ENCODE assay signal across 33 cellular contexts in genomic region chr10:102172288-102172687, GRCh38. TPM values are rescaled to one million over a fixed set of nuclear protein-coding genes. Genes with fewer than 3 reads are reported as not detected.
"Had no signal": no experiment of that assay in that cellular context is flagged by ENCODE, and none has a peak within 500 bp of the region (broad histone marks: within the 10 kb centered on the region; RNA-seq: fewer than 3 reads in every experiment).

No MANE protein-coding gene starts in this region.

- H2AFZ ChIP-seq: neural progenitor cell, parathyroid adenoma had no signal

- H3K36me3 Mint-ChIP-seq: naive thymus-derived CD8-positive, alpha-beta T cell; natural killer cell treated with Interleukin-12 subunit alpha and Interleukin-12 subunit beta and Interleukin-15 and Interleukin-18, amount 100 ng/mL, for 72 hours; neural progenitor cell; stimulated activated memory B cell treated with anti-CD40 and anti-IgM and Interleukin-4, amounts not matched to agents 10 μg/mL and 1 μg/mL and 100 μg/mL, for 72 hours; type B pancreatic cell had no signal

- H3K9me3 Mint-ChIP-seq: naive thymus-derived CD8-positive, alpha-beta T cell; natural killer cell treated with Interleukin-12 subunit alpha and Interleukin-12 subunit beta and Interleukin-15 and Interleukin-18, amount 100 ng/mL, for 72 hours; neural progenitor cell; stimulated activated memory B cell treated with anti-CD40 and anti-IgM and Interleukin-4, amounts not matched to agents 10 μg/mL and 1 μg/mL and 100 μg/mL, for 72 hours; stimulated activated naive CD8-positive, alpha-beta T cell treated with anti-CD3 and anti-CD28 coated beads, Interleukin-15, amount 100 ng/mL, for 72 hours; type B pancreatic cell had no signal

- H3K4me1 Mint-ChIP-seq: stimulated activated memory B cell treated with anti-CD40 and anti-IgM and Interleukin-4, amounts not matched to agents 10 μg/mL and 1 μg/mL and 100 μg/mL, for 72 hours had no signal

- H3K9me3 ChIP-seq: ovary, psoas muscle, spleen, suprapubic skin, testis, tibial artery, transverse colon, upper lobe of right lung, uterus had no signal

- H3K27me3 ChIP-seq: neural progenitor cell, ovary, testis, upper lobe of right lung, uterus had no signal

- H3K4me1 ChIP-seq: neural progenitor cell, testis, upper lobe of right lung, uterus had no signal

- ATAC-seq: naive thymus-derived CD8-positive, alpha-beta T cell; natural killer cell treated with Interleukin-12 subunit alpha and Interleukin-12 subunit beta and Interleukin-15 and Interleukin-18, amount 100 ng/mL, for 72 hours; right cardiac atrium; sciatic nerve; stimulated activated memory B cell treated with anti-CD40 and anti-IgM and Interleukin-4, amounts not matched to agents 10 μg/mL and 1 μg/mL and 100 μg/mL, for 72 hours; stimulated activated naive CD8-positive, alpha-beta T cell treated with anti-CD3 and anti-CD28 coated beads, Interleukin-15, amount 100 ng/mL, for 72 hours; stimulated activated naive CD8-positive, alpha-beta T cell treated with anti-CD3 and anti-CD28 coated beads, Interleukin-15, Interleukin-2, amounts not matched to agents 100 U/mL and 50 U/mL, for 24 hours; upper lobe of right lung had no signal

- H3K27ac Mint-ChIP-seq: naive thymus-derived CD8-positive, alpha-beta T cell; natural killer cell treated with Interleukin-12 subunit alpha and Interleukin-12 subunit beta and Interleukin-15 and Interleukin-18, amount 100 ng/mL, for 72 hours; neural progenitor cell; progenitor cell of endocrine pancreas; stimulated activated memory B cell treated with anti-CD40 and anti-IgM and Interleukin-4, amounts not matched to agents 10 μg/mL and 1 μg/mL and 100 μg/mL, for 72 hours; stimulated activated naive CD8-positive, alpha-beta T cell treated with anti-CD3 and anti-CD28 coated beads, Interleukin-15, amount 100 ng/mL, for 72 hours; type B pancreatic cell had no signal

- H3K4me3 Mint-ChIP-seq: naive thymus-derived CD8-positive, alpha-beta T cell; natural killer cell treated with Interleukin-12 subunit alpha and Interleukin-12 subunit beta and Interleukin-15 and Interleukin-18, amount 100 ng/mL, for 72 hours; stimulated activated memory B cell treated with anti-CD40 and anti-IgM and Interleukin-4, amounts not matched to agents 10 μg/mL and 1 μg/mL and 100 μg/mL, for 72 hours; stimulated activated naive CD8-positive, alpha-beta T cell treated with anti-CD3 and anti-CD28 coated beads, Interleukin-15, amount 100 ng/mL, for 72 hours; type B pancreatic cell had no signal

- H3K4me2 ChIP-seq: neural progenitor cell, smooth muscle cell had no signal

- H3K27me3 Mint-ChIP-seq: stimulated activated naive CD8-positive, alpha-beta T cell treated with anti-CD3 and anti-CD28 coated beads, Interleukin-15, amount 100 ng/mL, for 72 hours had no signal

- H3K27ac ChIP-seq: neural progenitor cell, ovary, parathyroid adenoma, psoas muscle, skin epidermis, spleen, suprapubic skin, testis, tibial artery, transverse colon, upper lobe of right lung, uterus had no signal

- H3K79me2 ChIP-seq: parathyroid adenoma had no signal

- H3K36me3 ChIP-seq: neural progenitor cell, ovary, spleen, suprapubic skin, tibial artery, transverse colon, upper lobe of right lung, uterus had no signal

- H3K9ac ChIP-seq: neural progenitor cell, parathyroid adenoma had no signal

- H3K4me3 ChIP-seq: neural progenitor cell, ovary, psoas muscle, skin epidermis, smooth muscle cell, spleen, suprapubic skin, testis, tibial artery, transverse colon, upper lobe of right lung, uterus had no signal

- DNase-seq: naive thymus-derived CD8-positive, alpha-beta T cell; occipital lobe; ovary; posterior cingulate gyrus; psoas muscle; right cardiac atrium; spleen; stimulated activated CD4-positive, alpha-beta T cell treated with anti-CD3 and anti-CD28 coated beads, Interleukin-12 subunit alpha, Interleukin-12 subunit beta, amount 100 ng/mL, for 4 hours; stimulated activated CD4-positive, alpha-beta T cell treated with anti-CD3 and anti-CD28 coated beads, Interleukin-1b, Interleukin-23, amount 100 ng/mL, for 48 hours; stimulated activated CD4-positive, alpha-beta T cell treated with anti-CD3 and anti-CD28 coated beads, Interleukin-4, amount 100 ng/mL, for 1 hour; stimulated activated CD4-positive, alpha-beta T cell treated with anti-CD3 and anti-CD28 coated beads, Interleukin-4, amount 100 ng/mL, for 4 hours; stimulated activated CD8-positive, alpha-beta memory T cell treated with anti-CD3 and anti-CD28 coated beads, Interleukin-4, amount 100 ng/mL, for 48 hours; stimulated activated naive CD4-positive, alpha-beta T cell; stimulated activated naive CD8-positive, alpha-beta T cell treated with anti-CD3 and anti-CD28 coated beads, Interleukin-15, amount 100 ng/mL, for 72 hours; stimulated activated naive CD8-positive, alpha-beta T cell treated with anti-CD3 and anti-CD28 coated beads, Interleukin-15, Interleukin-2, amounts not matched to agents 100 U/mL and 50 U/mL, for 24 hours; substantia nigra; testis; tibial artery; transverse colon; upper lobe of right lung; uterus had no signal

RNA-seq across cellular contexts. Expression of gene ELOVL3, which starts 53.8 kb away (rescaled TPM):
- total RNA-seq: naive thymus-derived CD8-positive, alpha-beta T cell; natural killer cell treated with Interleukin-12 subunit alpha and Interleukin-12 subunit beta and Interleukin-15 and Interleukin-18, amount 100 ng/mL, for 72 hours; ovary; progenitor cell of endocrine pancreas; sciatic nerve; transverse colon; urinary bladder had no signal
- polyA plus RNA-seq: naive thymus-derived CD8-positive, alpha-beta T cell; neural cell had no signal
